6 cellular contexts compared by ENCODE assay signal in the genomic region with DNA sequence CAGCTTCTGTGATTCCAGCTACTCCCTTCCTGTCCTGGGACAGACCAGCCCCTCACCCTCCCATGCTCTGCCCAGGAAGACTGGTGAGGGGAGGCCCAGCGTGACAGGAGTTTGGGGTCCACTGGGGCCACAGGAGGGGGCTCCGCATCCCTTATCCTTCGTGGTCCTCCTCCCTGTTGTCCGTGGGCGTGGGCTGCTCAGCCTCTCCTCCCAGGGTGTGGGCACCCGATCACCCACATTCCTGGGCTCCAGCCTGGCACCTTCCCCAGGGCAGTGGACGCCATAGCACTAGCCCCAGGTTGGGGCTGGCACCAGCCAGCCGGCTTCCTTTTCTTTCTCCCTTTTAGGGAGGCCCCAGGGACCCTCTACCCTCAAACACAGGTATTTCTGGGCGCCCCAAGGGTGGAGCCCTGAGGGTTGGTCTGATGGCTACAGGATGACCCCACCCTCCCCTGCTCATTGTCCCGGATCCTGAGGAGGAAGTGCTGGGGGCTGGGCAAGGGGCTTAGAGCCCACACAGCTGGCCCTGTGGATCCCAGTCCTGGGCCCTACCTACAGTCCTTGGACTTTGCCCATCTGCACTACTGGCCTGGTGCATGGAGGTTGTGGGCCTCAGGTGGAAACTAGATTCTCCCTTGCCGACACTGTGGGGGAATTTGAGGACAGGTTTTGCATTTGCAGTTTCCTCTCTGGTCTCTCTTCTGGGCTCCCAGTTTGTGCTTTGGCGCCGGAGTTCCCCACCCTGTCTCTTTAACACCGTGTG. TPM values are rescaled to one million over a fixed set of nuclear protein-coding genes. Genes with fewer than 3 reads are reported as not detected.
A peak's percentile ranks its signal among the peaks of the same experiment; 100 is the strongest.
DNase-seq lines count a peak whose midpoint lies in the region; ATAC-seq and TF ChIP-seq lines count a peak whose summit lies in the region.

No MANE protein-coding gene starts in this region.

- H3K4me2 ChIP-seq in OCI-LY7 (ENCODE audit: low read length) (peak overlapping the region; percentile 98), hepatocyte (peak overlapping the region; percentile 94)

- no TSS peak for BruUV-seq in OCI-LY7 (replicated peaks; lab: Mats Ljungman, UMichigan)

- POLR2A ChIA-PET in OCI-LY7 (lab: Charles Lee), result no interaction called here

- H3K36me3 ChIP-seq in OCI-LY7 (ENCODE audit: insufficient read depth, low read length) (peaks cover 25% of the 10 kb centered on the region; the same call in 1 of the 2 replicates), hepatocyte (replicated peaks; ENCODE audit: insufficient read depth, low read depth) (no peaks in the 10 kb centered on the region)

- ATAC-seq in HG03565 (IDR thresholded peaks at IDR 0.05; ENCODE audit: unreplicated experiment), result no peak
- ATAC-seq in GM19463 (IDR thresholded peaks at IDR 0.05; ENCODE audit: unreplicated experiment), result no peak

- no peak overlapping the region for H2AFZ ChIP-seq in OCI-LY7 (ENCODE audit: low read length)
- H2AFZ ChIP-seq in hepatocyte, result no peak overlapping the region

- H3K9me2 ChIP-seq in OCI-LY7 (ENCODE audit: insufficient read depth, low read length) (no peaks in the 10 kb centered on the region), hepatocyte (replicated peaks; ENCODE audit: insufficient read depth) (no peaks in the 10 kb centered on the region)

- TF ChIP-seq CTCF in AG09309 (IDR thresholded peaks at IDR 0.05; ENCODE audit: control insufficient read depth, insufficient read depth, low read depth, low read length, missing control alignments) (no peak), OCI-LY7 (conservative IDR thresholded peaks at IDR 0.05; ENCODE audit: low read length) (no peak), hepatocyte (IDR thresholded peaks at IDR 0.05; ENCODE audit: poor library complexity) (no peak), type B pancreatic cell (conservative IDR thresholded peaks at IDR 0.05) (no peak)

- H3K4me1 ChIP-seq in OCI-LY7 (ENCODE audit: insufficient read depth, low read length, poor library complexity, severe bottlenecking) (peaks cover 20% of the 10 kb centered on the region), hepatocyte (ENCODE audit: insufficient read depth) (peaks cover 18% of the 10 kb centered on the region)

- CTCF ChIA-PET in OCI-LY7 (lab: Charles Lee; ENCODE audit: unreplicated experiment), result interaction anchor here (1.2 kb wide), 1 partner anchor 11 kb away, joined by 4 read pairs; no protein-coding TSS in a partner anchor

- peaks cover 12% of the 10 kb centered on the region for H3K36me3 Mint-ChIP-seq in type B pancreatic cell

- H3K4me3 ChIP-seq in AG09309 (ENCODE audit: control insufficient read depth, low read depth, low read length) (peak overlapping the region; percentile 100), OCI-LY7 (ENCODE audit: low read depth, low read length, poor library complexity, severe bottlenecking) (peak overlapping the region; percentile 93), hepatocyte (peak overlapping the region; percentile 98)

- H3K9me3 Mint-ChIP-seq in type B pancreatic cell, result no peaks in the 10 kb centered on the region

- H4K20me1 ChIP-seq in OCI-LY7 (ENCODE audit: insufficient read depth, low read length) (no peaks in the 10 kb centered on the region), hepatocyte (ENCODE audit: insufficient read depth, poor library complexity, severe bottlenecking) (peaks cover 12% of the 10 kb centered on the region)

- H3K4me1 Mint-ChIP-seq in type B pancreatic cell (ENCODE audit: unreplicated experiment), result peaks cover 10% of the 10 kb centered on the region

- H3K9me3 ChIP-seq in OCI-LY7 (ENCODE audit: low read length) (no peaks in the 10 kb centered on the region), hepatocyte (ENCODE audit: low read depth) (no peaks in the 10 kb centered on the region)

- no peaks in the 10 kb centered on the region for H3K27me3 ChIP-seq in hepatocyte

- H3K27ac ChIP-seq in OCI-LY7 (ENCODE audit: low read depth, low read length, poor library complexity, severe bottlenecking), result peak overlapping the region; percentile 17
- H3K27ac ChIP-seq in hepatocyte, result peak overlapping the region; percentile 87

- 16% methylated on average over 13 of the region's 14 CpGs for WGBS in hepatocyte (ENCODE audit: low lambda C conversion rate, missing lambda C conversion rate)

- H3K4me3 Mint-ChIP-seq in type B pancreatic cell, result peak overlapping the region; percentile 89

- DNase-seq in AG09309 (ENCODE audit: low read depth) (no peak), OCI-LY7 (ENCODE audit: low spot score) (peak; percentile 34), hepatocyte (ENCODE audit: low spot score) (peak; percentile 80), type B pancreatic cell (ENCODE audit: extremely low spot score, unreplicated experiment) (no peak)

- H3K27ac Mint-ChIP-seq in type B pancreatic cell, result peak overlapping the region; percentile 87

- peaks cover 6% of the 10 kb centered on the region; the same call in 1 of the 2 replicates for H3K79me2 ChIP-seq in OCI-LY7 (ENCODE audit: insufficient read depth, low read depth, low read length)
- H3K79me2 ChIP-seq in hepatocyte, result peaks cover 28% of the 10 kb centered on the region

- intact Hi-C loops in OCI-LY7 (cut with micrococcal nuclease; ENCODE audit: unreplicated experiment), result no loop called here

- peaks cover 3% of the 10 kb centered on the region for H3K27me3 Mint-ChIP-seq in type B pancreatic cell

RNA-seq across cellular contexts. Expression of gene KIF1C, which starts 1.1 kb away (rescaled TPM):
- total RNA-seq in OCI-LY7 (2014; rRNA removed; shearing (Covaris generic)), result 20.6 and 32.1 TPM in 2 replicates
- total RNA-seq in OCI-LY7 (2022) (51.1 and 53.7 TPM in 2 replicates), hepatocyte (51.3 and 59.4 TPM in 2 replicates), type B pancreatic cell (ENCODE audit: low replicate concordance) (102 and 130 TPM in 2 replicates)
- 65.2 and 75.9 TPM in 2 replicates for polyA plus RNA-seq in hepatocyte

RNA-seq across cellular contexts. Expression of gene INCA1, which starts 1.5 kb away (rescaled TPM):
- not detected in 2 replicates for total RNA-seq in OCI-LY7 (2014; rRNA removed; shearing (Covaris generic))
- total RNA-seq in OCI-LY7 (2022), result 0.82 and 1.2 TPM in 2 replicates
- 1.6 and 2.7 TPM in 2 replicates for total RNA-seq in hepatocyte
- 4.1 and 5.5 TPM in 2 replicates for polyA plus RNA-seq in hepatocyte
- 0.72 and 0.86 TPM in 2 replicates for total RNA-seq in type B pancreatic cell (ENCODE audit: low replicate concordance)

RNA-seq across cellular contexts. Expression of gene CAMTA2, which starts 11.4 kb away (rescaled TPM):
- total RNA-seq in OCI-LY7 (2014; rRNA removed; shearing (Covaris generic)), result 8.7 and 9.7 TPM in 2 replicates
- total RNA-seq in OCI-LY7 (2022) (44.3 and 53.4 TPM in 2 replicates), hepatocyte (6.9 and 12.5 TPM in 2 replicates), type B pancreatic cell (ENCODE audit: low replicate concordance) (26.3 and 35.6 TPM in 2 replicates)
- polyA plus RNA-seq in hepatocyte, result 45.6 and 47.5 TPM in 2 replicates

RNA-seq across cellular contexts. Expression of gene SPAG7, which starts 31.2 kb away (rescaled TPM):
- total RNA-seq in OCI-LY7 (2014; rRNA removed; shearing (Covaris generic)), result 53.2 and 54.4 TPM in 2 replicates
- total RNA-seq in OCI-LY7 (2022) (58.9 and 67.7 TPM in 2 replicates), hepatocyte (64.3 and 85.7 TPM in 2 replicates), type B pancreatic cell (ENCODE audit: low replicate concordance) (60.5 and 73.1 TPM in 2 replicates)
- polyA plus RNA-seq in hepatocyte, result 194 and 224 TPM in 2 replicates

RNA-seq across cellular contexts. Expression of gene SLC52A1, which starts 36.4 kb away (rescaled TPM):
- not detected in 2 replicates for total RNA-seq in OCI-LY7 (2014; rRNA removed; shearing (Covaris generic))
- not detected in 2 replicates for total RNA-seq in OCI-LY7 (2022)
- 0.13 TPM in 1 of 2 replicates, not detected in the other for total RNA-seq in hepatocyte
- polyA plus RNA-seq in hepatocyte, result 0.16 TPM in 1 of 2 replicates, not detected in the other
- 0.19 and 1.5 TPM in 2 replicates for total RNA-seq in type B pancreatic cell (ENCODE audit: low replicate concordance)

Comparison
In these comparisons a context has a peak if more than half of its experiments do, and no peak if none do; other contexts are left out.
1. DNase-seq: peak in OCI-LY7 (single experiment) and hepatocyte (single experiment); none in AG09309 (single experiment) and type B pancreatic cell (single experiment).
2. Peak in every context shown above with its lines, with median percentiles within 50 percentile points of each other: H3K4me3 ChIP-seq.